In genomic region chr17:49224997-49225337, GRCh38 we compare ENCODE assay signal across 14 cellular contexts. TPM values are rescaled to one million over a fixed set of nuclear protein-coding genes. Genes with fewer than 3 reads are reported as not detected.
DNase-seq lines count a peak whose midpoint lies in the region; ATAC-seq and TF ChIP-seq lines count a peak whose summit lies in the region.
"Had no signal": no experiment of that assay in that cellular context is flagged by ENCODE, and none has a peak within 500 bp of the region (broad histone marks: within the 10 kb centered on the region; RNA-seq: fewer than 3 reads in every experiment).

No MANE protein-coding gene starts in this region.

- H3K4me1 ChIP-seq in GM23338 (ENCODE audit: insufficient read depth) = peaks cover 14% of the 10 kb centered on the region

- 0 out of 2 replicates have a peak, but pooled peaks cover 6% of the 10 kb centered on the region for H3F3A ChIP-seq in GM23338 (replicated peaks; ENCODE audit: low read depth)

- no peaks in the 10 kb centered on the region for H3K79me2 ChIP-seq in GM23338 (replicated peaks; ENCODE audit: insufficient read depth)

- no peak for TF ChIP-seq CTCF in CD14-positive monocyte (IDR thresholded peaks at IDR 0.05)
- no peak for TF ChIP-seq CTCF in GM23338 (conservative IDR thresholded peaks at IDR 0.05; ENCODE audit: low read depth in 2 of 2)
- no peak for TF ChIP-seq CTCF in natural killer cell (IDR thresholded peaks at IDR 0.05)

- no peaks in the 10 kb centered on the region for H3K9me2 ChIP-seq in GM23338 (ENCODE audit: insufficient read depth)

- DNase-seq in CD14-positive monocyte (ENCODE audit: low spot score) = no peak
- no peak for DNase-seq in GM23338 (ENCODE audit: low spot score)
- DNase-seq in central memory CD8-positive, alpha-beta T cell (ENCODE audit: low spot score in 2 of 2) = no peak
- DNase-seq in natural killer cell = no peak
- no peak for DNase-seq in NCI-H2081 treated with DMSO at 0.1 percent for 48 hours (lab: John Stamatoyannopoulos, UW)
- DNase-seq in RKO (ENCODE audit: low spot score) = no peak
- DNase-seq: amniotic stem cell, HFFc6, SHP77 treated with DMSO at 0.1 percent for 48 hours had no signal

- H3K9me3 Mint-ChIP-seq in CD14-positive monocyte (peaks cover 0 to 13% (median 7%) of the 10 kb centered on the region in 7 donors), GM23338 (no peaks in the 10 kb centered on the region), natural killer cell (no peaks in the 10 kb centered on the region)
- no peaks in the 10 kb centered on the region for H3K9me3 Mint-ChIP-seq in central memory CD8-positive, alpha-beta T cell
- H3K9me3 Mint-ChIP-seq: HFFc6 had no signal

- H3K27me3 Mint-ChIP-seq in CD14-positive monocyte (ENCODE audit: low read depth in 3 of 3) (peaks cover 48 to 72% (median 56%) of the 10 kb centered on the region in 3 donors), GM23338 (ENCODE audit: insufficient read depth, low read depth, poor library complexity) (peaks cover 69% of the 10 kb centered on the region), natural killer cell (ENCODE audit: low read depth in 2 of 2) (no peaks in the 10 kb centered on the region)
- H3K27me3 Mint-ChIP-seq in central memory CD8-positive, alpha-beta T cell = no peaks in the 10 kb centered on the region

- H2AFZ ChIP-seq in GM23338 = peak overlapping the region; percentile 91

- H3K4me2 ChIP-seq in GM23338 = peak overlapping the region; percentile 92

- no peak overlapping the region for H3K27ac Mint-ChIP-seq in CD14-positive monocyte
- H3K27ac Mint-ChIP-seq in GM23338 = no peak overlapping the region
- peak overlapping the region; percentile 79 for H3K27ac Mint-ChIP-seq in central memory CD8-positive, alpha-beta T cell (ENCODE audit: low read depth)
- peak overlapping the region; percentile 85 to 88 for H3K27ac Mint-ChIP-seq in natural killer cell
- H3K27ac Mint-ChIP-seq: HFFc6 had no signal

- peaks cover 77% of the 10 kb centered on the region for H3K27me3 ChIP-seq in GM23338 (ENCODE audit: insufficient read depth)

- peak; percentile 17 for ATAC-seq in GM23338
- no peak for ATAC-seq in central memory CD8-positive, alpha-beta T cell (replicated peaks; ENCODE audit: extremely low read depth, poor library complexity, severe bottlenecking)
- ATAC-seq in natural killer cell = peak in 1 of 3 donors; percentile 3
- no peak for ATAC-seq in HG02642 (IDR thresholded peaks at IDR 0.05; ENCODE audit: poor library complexity, unreplicated experiment)
- no peak for ATAC-seq in GM21825 (IDR thresholded peaks at IDR 0.05; ENCODE audit: unreplicated experiment)

- H3K4me1 Mint-ChIP-seq in CD14-positive monocyte = peaks cover 57% of the 10 kb centered on the region
- H3K4me1 Mint-ChIP-seq in GM23338 = peaks cover 15% of the 10 kb centered on the region
- H3K4me1 Mint-ChIP-seq in central memory CD8-positive, alpha-beta T cell = peaks cover 56% of the 10 kb centered on the region
- peaks cover 35 to 75% of the 10 kb centered on the region in 2 donors for H3K4me1 Mint-ChIP-seq in natural killer cell

- H3K36me3 Mint-ChIP-seq in CD14-positive monocyte = peaks cover 36% of the 10 kb centered on the region in 2 donors
- H3K36me3 Mint-ChIP-seq in GM23338 (ENCODE audit: low read depth) = no peaks in the 10 kb centered on the region; the same call in 2 of the 3 replicates
- peaks cover 34% of the 10 kb centered on the region for H3K36me3 Mint-ChIP-seq in central memory CD8-positive, alpha-beta T cell (ENCODE audit: insufficient read depth)
- H3K36me3 Mint-ChIP-seq in natural killer cell = no peaks in the 10 kb centered on the region

- no peaks in the 10 kb centered on the region for H4K20me1 ChIP-seq in GM23338 (replicated peaks; ENCODE audit: insufficient read depth)

- H3K27ac ChIP-seq in GM23338 (ENCODE audit: low read depth) = no peak overlapping the region
- H3K27ac ChIP-seq: VCaP had no signal

- peak overlapping the region; percentile 70 for H3K4me3 ChIP-seq in GM23338

- intact Hi-C loops in CD14-positive monocyte (cut with micrococcal nuclease) = loop anchor here in 1 of 2 donors (5.0 kb wide), 1 partner anchor 67 kb away; no protein-coding TSS in a partner anchor
- intact Hi-C loops in natural killer cell (cut with micrococcal nuclease) = loop anchor here (10.0 kb wide), 1 partner anchor 140 kb away; the partner anchor contains the start of gene ZNF652

- peak overlapping the region; percentile 75 to 92 for H3K4me3 Mint-ChIP-seq in CD14-positive monocyte
- peak overlapping the region; percentile 73 for H3K4me3 Mint-ChIP-seq in GM23338
- peak overlapping the region; percentile 77 for H3K4me3 Mint-ChIP-seq in central memory CD8-positive, alpha-beta T cell
- peak overlapping the region; percentile 87 for H3K4me3 Mint-ChIP-seq in natural killer cell
- H3K4me3 Mint-ChIP-seq: HFFc6 had no signal

- no peaks in the 10 kb centered on the region for H3K36me3 ChIP-seq in GM23338 (ENCODE audit: insufficient read depth)

TF ChIP-seq in GM23338, 12 proteins besides CTCF, POLR2A, EP300 and RAD21:
- TF ChIP-seq EZH2 (IDR thresholded peaks at IDR 0.05; ENCODE audit: low read depth, unreplicated experiment) (peak; percentile 19), ZNF114 (CRISPR knock-in tag; IDR thresholded peaks at IDR 0.05) (no peak), EZH2phosphoT487 (IDR thresholded peaks at IDR 0.05; ENCODE audit: unreplicated experiment) (no peak), ETS1 (IDR thresholded peaks at IDR 0.05) (no peak), JUNB (IDR thresholded peaks at IDR 0.05; ENCODE audit: unreplicated experiment) (no peak), NANOG (IDR thresholded peaks at IDR 0.05; ENCODE audit: borderline replicate concordance) (no peak), ZNF331 (CRISPR knock-in tag; IDR thresholded peaks at IDR 0.05; ENCODE audit: low read depth) (no peak), STAT1 (IDR thresholded peaks at IDR 0.05; ENCODE audit: unreplicated experiment) (no peak), POLR2AphosphoS5 (IDR thresholded peaks at IDR 0.05; ENCODE audit: low read depth) (no peak)

RNA-seq across cellular contexts. Expression of gene PHOSPHO1, which starts 5.6 kb away (rescaled TPM):
- 1 to 10 TPM in 1 of 2 donors, under 1 TPM in 1; 0.51 to 1.4 TPM for polyA plus RNA-seq in CD14-positive monocyte
- 2.2 and 2.4 TPM in 2 replicates for total RNA-seq in GM23338 (2014; rRNA removed; shearing (Covaris generic))
- polyA plus RNA-seq in GM23338 (2016; fragmentation: Nextera tagmentation; extraction: Ambion mirVana) = 0.38 and 0.71 TPM in 2 replicates
- 1 to 10 TPM in 1 of 3 donors, not detected in 2; 1.7 TPM for total RNA-seq in natural killer cell
- total RNA-seq: glomerular endothelial cell had no signal

RNA-seq across cellular contexts. Expression of gene ABI3, which starts 14.5 kb away (rescaled TPM):
- polyA plus RNA-seq in CD14-positive monocyte = 10 to 100 TPM; 43.2 to 90.6 TPM
- total RNA-seq in GM23338 (2014; rRNA removed; shearing (Covaris generic)) = 1.2 and 3.0 TPM in 2 replicates
- polyA plus RNA-seq in GM23338 (2016; fragmentation: Nextera tagmentation; extraction: Ambion mirVana) = 1.8 and 2.4 TPM in 2 replicates
- 100 to 1,000 TPM in 2 of 3 donors, 10 to 100 TPM in 1; 82.9 to 131 (median 101) TPM for total RNA-seq in natural killer cell
- total RNA-seq: LHCN-M2 had no signal

RNA-seq across cellular contexts. Expression of gene GNGT2, which starts 14.6 kb away (rescaled TPM):
- polyA plus RNA-seq in CD14-positive monocyte = 10 to 100 TPM; 16.7 to 25.1 TPM
- 0.42 TPM in 1 of 2 replicates, not detected in the other for total RNA-seq in GM23338 (2014; rRNA removed; shearing (Covaris generic))
- 0.56 and 1.5 TPM in 2 replicates for polyA plus RNA-seq in GM23338 (2016; fragmentation: Nextera tagmentation; extraction: Ambion mirVana)
- total RNA-seq in natural killer cell = 10 to 100 TPM; 35.8 to 41.6 (median 39.4) TPM
- total RNA-seq: HFFc6, LHCN-M2 had no signal

Comparison
In these comparisons a context has a peak if more than half of its experiments do, and no peak if none do; other contexts are left out.
1. H3K27ac Mint-ChIP-seq: peak in central memory CD8-positive, alpha-beta T cell (single experiment) and natural killer cell (2 of 2); none in CD14-positive monocyte (0 of 7) and GM23338 (single experiment).
2. RNA of gene ABI3, which starts 14.5 kb away (total RNA-seq): 82.9 to 131 TPM in natural killer cell; 1.2 to 3.0 TPM in GM23338; every median in the first group is over 10 times any median in the second.
3. RNA of gene GNGT2, which starts 14.6 kb away (total RNA-seq): 35.8 to 41.6 TPM in natural killer cell; 0.42 TPM in GM23338; every median in the first group is over 10 times any median in the second.
4. Peak in every context shown above with its lines, with median percentiles within 50 percentile points of each other: H3K4me3 Mint-ChIP-seq.